Comparison of ENCODE assay signal across 8 cellular contexts in genomic region chr3:168096210-168096795, GRCh38. TPM values are rescaled to one million over a fixed set of nuclear protein-coding genes. Genes with fewer than 3 reads are reported as not detected.
DNase-seq lines count a peak whose midpoint lies in the region; ATAC-seq and TF ChIP-seq lines count a peak whose summit lies in the region.

No MANE protein-coding gene starts in this region.

- peaks cover 27% of the 10 kb centered on the region for H3K27me3 Mint-ChIP-seq in activated CD8-positive, alpha-beta T cell treated with anti-CD3 and anti-CD28 coated beads for 36 hours
- H3K27me3 Mint-ChIP-seq in natural killer cell (ENCODE audit: low read depth in 2 of 2): peaks cover 0 to 3% of the 10 kb centered on the region in 2 donors

- H3K4me1 Mint-ChIP-seq in activated CD8-positive, alpha-beta T cell treated with anti-CD3 and anti-CD28 coated beads for 36 hours (ENCODE audit: low read depth): peaks cover 18% of the 10 kb centered on the region
- H3K4me1 Mint-ChIP-seq in natural killer cell: peaks cover 22 to 28% of the 10 kb centered on the region in 2 donors

- ATAC-seq in GM19372 (IDR thresholded peaks at IDR 0.05; ENCODE audit: low read depth, unreplicated experiment) (peak; percentile 2), HG03460 (IDR thresholded peaks at IDR 0.05; ENCODE audit: unreplicated experiment) (peak; percentile 2), natural killer cell (peak in 2 of 3 donors; percentile 0 to 1)
- ATAC-seq in activated CD8-positive, alpha-beta T cell treated with anti-CD3 and anti-CD28 coated beads for 36 hours: no peak

- H3K27ac Mint-ChIP-seq in activated CD8-positive, alpha-beta T cell treated with anti-CD3 and anti-CD28 coated beads for 36 hours: peak overlapping the region; percentile 78
- peak overlapping the region; percentile 79 to 96 for H3K27ac Mint-ChIP-seq in natural killer cell

- H3K36me3 Mint-ChIP-seq in activated CD8-positive, alpha-beta T cell treated with anti-CD3 and anti-CD28 coated beads for 36 hours (ENCODE audit: low read depth): no peaks in the 10 kb centered on the region
- no peaks in the 10 kb centered on the region for H3K36me3 Mint-ChIP-seq in natural killer cell

- no peaks in the 10 kb centered on the region for H3K9me3 Mint-ChIP-seq in activated CD8-positive, alpha-beta T cell treated with anti-CD3 and anti-CD28 coated beads for 36 hours
- no peaks in the 10 kb centered on the region for H3K9me3 Mint-ChIP-seq in natural killer cell

- H3K4me3 ChIP-seq in fibroblast of the aortic adventitia (ENCODE audit: low read depth, low read length): peak overlapping the region; percentile 90

- DNase-seq in D341Med (ENCODE audit: low spot score): peak; percentile 81
- peak; percentile 67 for DNase-seq in NCI-H460 (ENCODE audit: extremely low read depth, low read depth)
- DNase-seq in activated CD8-positive, alpha-beta T cell treated with anti-CD3 and anti-CD28 coated beads for 36 hours: peak; percentile 53
- peak; percentile 91 for DNase-seq in fibroblast of the aortic adventitia (ENCODE audit: low read depth)
- no peak for DNase-seq in natural killer cell
- DNase-seq in mucosa of gallbladder (ENCODE audit: low spot score): no peak

- TF ChIP-seq CTCF in activated CD8-positive, alpha-beta T cell treated with anti-CD3 and anti-CD28 coated beads for 36 hours (IDR thresholded peaks at IDR 0.05): no peak
- TF ChIP-seq CTCF in fibroblast of the aortic adventitia (IDR thresholded peaks at IDR 0.05; ENCODE audit: insufficient read depth, low read length) (no peak), natural killer cell (IDR thresholded peaks at IDR 0.05) (no peak)

- POLR2A ChIA-PET in activated CD8-positive, alpha-beta T cell treated with anti-CD3 and anti-CD28 coated beads for 36 hours (lab: Charles Lee): interaction anchor here (0.9 kb wide), 1 partner anchor 9 kb away, joined by 3 read pairs; no protein-coding TSS in a partner anchor

- intact Hi-C loops in activated CD8-positive, alpha-beta T cell treated with anti-CD3 and anti-CD28 coated beads for 36 hours (cut with micrococcal nuclease): loop anchor here (5.0 kb wide), 1 partner anchor 49 kb away; no protein-coding TSS in a partner anchor
- intact Hi-C loops in natural killer cell (cut with micrococcal nuclease): loop anchor here (5.0 kb wide), 1 partner anchor 71 kb away; no protein-coding TSS in a partner anchor

- H3K4me3 Mint-ChIP-seq in activated CD8-positive, alpha-beta T cell treated with anti-CD3 and anti-CD28 coated beads for 36 hours: peak overlapping the region; percentile 74
- H3K4me3 Mint-ChIP-seq in natural killer cell: peak overlapping the region; percentile 95

- CTCF ChIA-PET in activated CD8-positive, alpha-beta T cell treated with anti-CD3 and anti-CD28 coated beads for 36 hours (lab: Charles Lee): interaction anchor here (1.5 kb wide), 1 partner anchor 49 kb away, joined by 3 read pairs; no protein-coding TSS in a partner anchor

RNA-seq across cellular contexts. Expression of gene GOLIM4, which starts 0.6 kb away (rescaled TPM):
- total RNA-seq in NCI-H460 (2014; rRNA removed; shearing (Covaris generic)): 20.5 and 26.0 TPM in 2 replicates
- polyA plus RNA-seq in NCI-H460 (2014; cell fraction: nucleus; rRNA removed): 10.8 and 13.1 TPM in 2 replicates
- 1 to 10 TPM; 5.5 to 6.4 TPM for total RNA-seq in activated CD8-positive, alpha-beta T cell treated with anti-CD3 and anti-CD28 coated beads for 36 hours
- total RNA-seq in fibroblast of the aortic adventitia (ENCODE audit: low replicate concordance) (50.0 and 76.9 TPM in 2 replicates), natural killer cell (10 to 100 TPM; 13.7 to 17.9 (median 17.9) TPM), mucosa of gallbladder (76.6 TPM)

Comparison
In these comparisons a context has a peak if more than half of its experiments do, and no peak if none do; other contexts are left out.
1. DNase-seq: peak in D341Med (single experiment), NCI-H460 (single experiment), activated CD8-positive, alpha-beta T cell treated with anti-CD3 and anti-CD28 coated beads for 36 hours (single experiment) and fibroblast of the aortic adventitia (single experiment); none in natural killer cell (single experiment) and mucosa of gallbladder (single experiment).